Comparison of ENCODE assay signal across 11 cellular contexts in the genomic region with DNA sequence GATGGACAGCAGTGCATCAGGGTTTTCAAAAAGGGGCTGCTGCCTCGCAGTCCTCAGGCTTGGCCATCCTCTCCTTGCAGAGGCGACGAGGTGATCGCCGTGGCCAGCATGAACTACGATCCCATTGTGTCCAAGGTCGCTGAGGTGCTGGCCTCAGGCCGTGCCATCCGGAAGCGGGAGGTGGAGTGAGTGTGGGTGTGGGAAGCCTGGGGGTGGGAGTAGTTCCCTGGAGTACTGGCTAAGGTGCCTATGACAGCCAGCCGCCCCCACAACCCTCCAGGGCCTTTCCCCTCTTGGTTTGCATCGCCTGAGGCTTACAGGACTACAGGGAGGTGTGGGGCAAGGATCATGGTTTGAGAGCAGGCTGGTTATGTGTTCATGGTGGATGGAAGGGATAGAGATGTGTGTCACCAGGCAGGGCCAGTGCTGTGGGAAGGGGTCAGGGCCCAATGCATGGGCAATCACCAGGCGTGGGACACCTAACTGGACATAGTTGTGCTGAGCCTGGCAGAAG. TPM values are rescaled to one million over a fixed set of nuclear protein-coding genes. Genes with fewer than 3 reads are reported as not detected.
DNase-seq lines count a peak whose midpoint lies in the region; ATAC-seq and TF ChIP-seq lines count a peak whose summit lies in the region.
"Had no signal": no experiment of that assay in that cellular context is flagged by ENCODE, and none has a peak within 500 bp of the region (broad histone marks: within the 10 kb centered on the region; RNA-seq: fewer than 3 reads in every experiment).

No MANE protein-coding gene starts in this region.

- DNase-seq in activated T-cell treated with anti-CD3 and anti-CD28 coated beads, Interleukin-2, amount 50 U/mL, for 4 hours = no peak
- DNase-seq in activated T-cell treated with anti-CD3 and anti-CD28 coated beads, Interleukin-2, amount 50 U/mL, for 1 hour = no peak
- DNase-seq in mesenchymal stem cell = no peak
- DNase-seq in thoracic aorta (ENCODE audit: low spot score) = no peak
- no peak for DNase-seq in KBM-7
- no peak for DNase-seq in kidney glomerular epithelial cell (lab: John Stamatoyannopoulos, UW)
- no peak for DNase-seq in KG1 (lab: John Stamatoyannopoulos, UW)
- DNase-seq: NCI-H226 had no signal

- no peak overlapping the region for H2BK5ac ChIP-seq in mesenchymal stem cell (ENCODE audit: low read depth, low read length, poor library complexity, severe bottlenecking)

- H3K4me1 Mint-ChIP-seq in activated T-cell treated with anti-CD3 and anti-CD28 coated beads, Interleukin-2, amount 50 U/mL, for 4 hours (ENCODE audit: low read depth) = peaks cover 38% of the 10 kb centered on the region
- peaks cover 48% of the 10 kb centered on the region for H3K4me1 Mint-ChIP-seq in dendritic cell treated with granulocyte-macrophage colony-stimulating factor and Interleukin-4, amounts not matched to agents 40 ng/mL and 50 ng/mL, for 4 days (ENCODE audit: low read depth)

- H3K18ac ChIP-seq in mesenchymal stem cell (ENCODE audit: low read depth in 1 of 2, low read length in 2 of 2) = no peak overlapping the region

- ATAC-seq in activated T-cell treated with anti-CD3 and anti-CD28 coated beads, Interleukin-2, amount 50 U/mL, for 4 hours = no peak
- ATAC-seq in thoracic aorta (ENCODE audit: insufficient number of reproducible peaks, low FRiP score, low read depth) = no peak
- ATAC-seq: GM12878 had no signal

- peaks cover 9 to 14% of the 10 kb centered on the region in 2 experiments for H3K36me3 ChIP-seq in mesenchymal stem cell (ENCODE audit: control insufficient read depth in 1 of 2, insufficient read depth in 2 of 2, low read depth in 1 of 2, low read length in 2 of 2)
- no peaks in the 10 kb centered on the region for H3K36me3 ChIP-seq in thoracic aorta

- H2AFZ ChIP-seq in mesenchymal stem cell (ENCODE audit: low read depth, low read length) = no peak overlapping the region

- no peak for TF ChIP-seq CTCF in thoracic aorta (IDR thresholded peaks at IDR 0.05)

- intact Hi-C loops in dendritic cell treated with granulocyte-macrophage colony-stimulating factor and Interleukin-4, amounts not matched to agents 40 ng/mL and 50 ng/mL, for 4 days (cut with micrococcal nuclease) = no loop called here

- H2BK12ac ChIP-seq in mesenchymal stem cell (ENCODE audit: low read length in 2 of 2) = no peak overlapping the region

- H3K4me1 ChIP-seq in mesenchymal stem cell (ENCODE audit: control insufficient read depth, insufficient read depth, low read depth, low read length) = peaks cover 20% of the 10 kb centered on the region
- peaks cover 12 to 33% of the 10 kb centered on the region in 2 donors for H3K4me1 ChIP-seq in thoracic aorta (ENCODE audit: control insufficient read depth in 1 of 2, low read depth in 2 of 2)
- H3K4me1 ChIP-seq: BE2C had no signal

- H3K14ac ChIP-seq in mesenchymal stem cell (ENCODE audit: low read length in 2 of 2) = no peak overlapping the region

- H3K27ac ChIP-seq in mesenchymal stem cell (ENCODE audit: low read length, poor library complexity, severe bottlenecking) (no peak overlapping the region), thoracic aorta (no peak overlapping the region)

- in situ Hi-C loops in KBM-7 (cut with MboI; ENCODE audit: low pct_unique_long_range_greater_than_20kb, low sequenced_read_pairs) = no loop called here

- H4K91ac ChIP-seq in mesenchymal stem cell (ENCODE audit: low read length) = no peak overlapping the region

- H3K4me3 Mint-ChIP-seq in activated T-cell treated with anti-CD3 and anti-CD28 coated beads, Interleukin-2, amount 50 U/mL, for 4 hours = peak overlapping the region; percentile 97
- no peak overlapping the region for H3K4me3 Mint-ChIP-seq in dendritic cell treated with granulocyte-macrophage colony-stimulating factor and Interleukin-4, amounts not matched to agents 40 ng/mL and 50 ng/mL, for 4 days

- H3K27ac Mint-ChIP-seq in dendritic cell treated with granulocyte-macrophage colony-stimulating factor and Interleukin-4, amounts not matched to agents 40 ng/mL and 50 ng/mL, for 4 days = peak overlapping the region; percentile 66

- H2BK120ac ChIP-seq in mesenchymal stem cell (ENCODE audit: low read depth, low read length) = no peak overlapping the region

- H3K27me3 Mint-ChIP-seq in activated T-cell treated with anti-CD3 and anti-CD28 coated beads, Interleukin-2, amount 50 U/mL, for 4 hours (ENCODE audit: low read depth) = peaks cover 6% of the 10 kb centered on the region
- peaks cover 4% of the 10 kb centered on the region for H3K27me3 Mint-ChIP-seq in dendritic cell treated with granulocyte-macrophage colony-stimulating factor and Interleukin-4, amounts not matched to agents 40 ng/mL and 50 ng/mL, for 4 days

- H4K8ac ChIP-seq in mesenchymal stem cell (ENCODE audit: low read length) = no peak overlapping the region

- no peak overlapping the region for H2AK5ac ChIP-seq in mesenchymal stem cell (ENCODE audit: low read length, severe bottlenecking)

- H3K79me1 ChIP-seq in mesenchymal stem cell (replicated peaks; ENCODE audit: low read length, poor library complexity, severe bottlenecking) = peaks cover 24% of the 10 kb centered on the region

- H3K36me3 Mint-ChIP-seq in activated T-cell treated with anti-CD3 and anti-CD28 coated beads, Interleukin-2, amount 50 U/mL, for 4 hours (ENCODE audit: insufficient read depth) = peaks cover 5% of the 10 kb centered on the region
- H3K36me3 Mint-ChIP-seq in dendritic cell treated with granulocyte-macrophage colony-stimulating factor and Interleukin-4, amounts not matched to agents 40 ng/mL and 50 ng/mL, for 4 days (ENCODE audit: low read depth) = peaks cover 51% of the 10 kb centered on the region

- peak overlapping the region; percentile 68 for H3K9ac ChIP-seq in mesenchymal stem cell (ENCODE audit: low read length)

- peaks cover 9% of the 10 kb centered on the region for H3K9me3 ChIP-seq in mesenchymal stem cell (ENCODE audit: control insufficient read depth, low read length)
- H3K9me3 ChIP-seq in thoracic aorta = peaks cover 7% of the 10 kb centered on the region
- H3K9me3 ChIP-seq: BE2C had no signal

- no peak overlapping the region for H3K23ac ChIP-seq in mesenchymal stem cell (ENCODE audit: low read length in 2 of 2)

- peaks cover 3% of the 10 kb centered on the region for H3K9me3 Mint-ChIP-seq in activated T-cell treated with anti-CD3 and anti-CD28 coated beads, Interleukin-2, amount 50 U/mL, for 4 hours
- peaks cover 14% of the 10 kb centered on the region for H3K9me3 Mint-ChIP-seq in dendritic cell treated with granulocyte-macrophage colony-stimulating factor and Interleukin-4, amounts not matched to agents 40 ng/mL and 50 ng/mL, for 4 days

- peaks cover 0 to 9% of the 10 kb centered on the region in 2 experiments for H3K27me3 ChIP-seq in mesenchymal stem cell (ENCODE audit: control insufficient read depth in 1 of 2, insufficient read depth in 1 of 2, low read length in 2 of 2)
- H3K27me3 ChIP-seq in thoracic aorta (replicated peaks; ENCODE audit: insufficient read depth) = no peaks in the 10 kb centered on the region
- H3K27me3 ChIP-seq: BE2C had no signal

- no peak overlapping the region for H3K4ac ChIP-seq in mesenchymal stem cell (ENCODE audit: low read depth in 1 of 2, low read length in 2 of 2)

- no peak overlapping the region for H3K4me2 ChIP-seq in mesenchymal stem cell (ENCODE audit: low read length, poor library complexity, severe bottlenecking)

- H3K4me3 ChIP-seq in mesenchymal stem cell (ENCODE audit: insufficient read depth in 1 of 2, low read depth in 1 of 2, low read length in 2 of 2) (peak overlapping the region in 1 of 2 experiments; percentile 67), thoracic aorta (peak overlapping the region; percentile 57)
- H3K4me3 ChIP-seq: GM12878 had no signal

- WGBS in mesenchymal stem cell = 80% methylated on average over 13 of the region's 13 CpGs

- H2BK15ac ChIP-seq in mesenchymal stem cell (ENCODE audit: low read depth, poor library complexity, severe bottlenecking) = no peak overlapping the region

RNA-seq across cellular contexts. Expression of a gene that starts 2.1 kb away (rescaled TPM):
- total RNA-seq in activated T-cell treated with anti-CD3 and anti-CD28 coated beads, Interleukin-2, amount 50 U/mL, for 4 hours = 10 to 100 TPM; 82.4 to 96.6 (median 84.7) TPM
- 32.0 TPM for polyA plus RNA-seq in mesenchymal stem cell (2013, experiment 1 of 2)
- 29.6 TPM for polyA plus RNA-seq in mesenchymal stem cell (2013, experiment 2 of 2)
- 100 to 1,000 TPM in 1 of 2 donors, 10 to 100 TPM in 1; 96.2 to 105 TPM for total RNA-seq in thoracic aorta

RNA-seq across cellular contexts. Expression of a gene that starts 12.9 kb away (rescaled TPM):
- total RNA-seq in activated T-cell treated with anti-CD3 and anti-CD28 coated beads, Interleukin-2, amount 50 U/mL, for 4 hours = under 1 TPM; 0.30 to 0.78 (median 0.47) TPM
- 0.18 TPM for polyA plus RNA-seq in mesenchymal stem cell (2013, experiment 1 of 2)
- polyA plus RNA-seq in mesenchymal stem cell (2013, experiment 2 of 2) = 0.08 TPM
- 1 to 10 TPM; 3.4 to 5.8 TPM for total RNA-seq in thoracic aorta

RNA-seq across cellular contexts. Expression of a gene that starts 21.9 kb away (rescaled TPM):
- 10 to 100 TPM; 53.6 to 55.0 (median 53.6) TPM for total RNA-seq in activated T-cell treated with anti-CD3 and anti-CD28 coated beads, Interleukin-2, amount 50 U/mL, for 4 hours
- 15.5 TPM for polyA plus RNA-seq in mesenchymal stem cell (2013, experiment 1 of 2)
- 15.1 TPM for polyA plus RNA-seq in mesenchymal stem cell (2013, experiment 2 of 2)
- total RNA-seq in thoracic aorta = 10 to 100 TPM; 38.3 to 60.0 TPM

RNA-seq across cellular contexts. Expression of a gene that starts 35.0 kb away (rescaled TPM):
- total RNA-seq in activated T-cell treated with anti-CD3 and anti-CD28 coated beads, Interleukin-2, amount 50 U/mL, for 4 hours = under 1 TPM in 1 of 3 donors, not detected in 2; 0.13 TPM
- polyA plus RNA-seq in mesenchymal stem cell (2013, experiment 1 of 2) = 1.6 TPM
- polyA plus RNA-seq in mesenchymal stem cell (2013, experiment 2 of 2) = 1.5 TPM
- under 1 TPM in 1 of 2 donors, not detected in 1; 0.81 TPM for total RNA-seq in thoracic aorta

RNA-seq across cellular contexts. Expression of a gene that starts 52.4 kb away (rescaled TPM):
- total RNA-seq in activated T-cell treated with anti-CD3 and anti-CD28 coated beads, Interleukin-2, amount 50 U/mL, for 4 hours = under 1 TPM in 2 of 3 donors, not detected in 1; 0.10 to 0.13 TPM
- polyA plus RNA-seq in mesenchymal stem cell (2013, experiment 1 of 2) = 0.11 TPM
- 0.16 TPM for polyA plus RNA-seq in mesenchymal stem cell (2013, experiment 2 of 2)
- total RNA-seq in thoracic aorta = 1 to 10 TPM in 1 of 2 donors, not detected in 1; 1.2 TPM
